Comparison of ENCODE assay signal across 1 cellular context in the genomic region with DNA sequence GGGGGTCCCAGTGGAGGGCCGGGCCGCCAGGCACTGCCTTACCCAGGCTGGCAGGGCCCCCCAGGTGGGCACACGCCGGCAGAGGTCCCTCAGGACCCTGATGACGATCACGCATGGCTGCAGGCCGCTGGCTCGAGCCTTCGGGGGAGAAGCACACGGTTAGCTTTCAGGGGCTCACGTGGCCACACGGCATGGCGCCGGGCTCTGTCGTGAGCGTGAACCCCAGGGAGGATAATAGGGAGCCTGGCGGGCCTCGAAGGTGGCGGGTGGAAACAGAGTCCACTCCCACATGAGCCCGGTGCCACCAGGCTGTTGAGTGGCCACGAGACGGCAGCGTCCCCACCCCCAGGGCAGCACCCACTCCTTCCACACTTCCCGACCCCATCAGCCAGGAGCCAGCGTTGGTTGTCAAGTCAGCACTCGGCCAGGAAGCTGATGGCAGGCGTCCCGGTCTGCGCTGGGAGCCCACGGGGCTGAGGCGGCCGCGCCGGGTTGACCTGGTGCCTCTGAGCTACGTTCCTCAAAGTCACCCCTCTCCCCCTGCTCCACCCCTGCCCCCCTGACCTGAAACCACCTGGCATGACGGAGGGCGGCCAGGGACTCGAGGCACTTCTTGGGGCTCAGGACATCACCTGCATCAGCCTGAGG.
TF ChIP-seq lines count a peak whose summit lies in the region.

No MANE protein-coding gene starts in this region.

TF ChIP-seq in GM23338, 12 proteins besides CTCF, POLR2A, EP300 and RAD21:
- TF ChIP-seq ZNF114 (CRISPR knock-in tag; IDR thresholded peaks at IDR 0.05) (no peak), EZH2phosphoT487 (IDR thresholded peaks at IDR 0.05; ENCODE audit: unreplicated experiment) (no peak), JUNB (IDR thresholded peaks at IDR 0.05; ENCODE audit: unreplicated experiment) (no peak), STAT1 (IDR thresholded peaks at IDR 0.05; ENCODE audit: unreplicated experiment) (no peak), NANOG (IDR thresholded peaks at IDR 0.05; ENCODE audit: borderline replicate concordance) (no peak), POLR2AphosphoS5 (IDR thresholded peaks at IDR 0.05; ENCODE audit: low read depth) (no peak), ZNF462 (CRISPR knock-in tag; IDR thresholded peaks at IDR 0.05) (no peak), EZH2 (IDR thresholded peaks at IDR 0.05; ENCODE audit: low read depth, unreplicated experiment) (no peak), CREB1 (CRISPR knock-in tag; IDR thresholded peaks at IDR 0.05; ENCODE audit: low read depth) (no peak), ZNF331 (CRISPR knock-in tag; IDR thresholded peaks at IDR 0.05; ENCODE audit: low read depth) (no peak)
- TF ChIP-seq, protein P1, sequence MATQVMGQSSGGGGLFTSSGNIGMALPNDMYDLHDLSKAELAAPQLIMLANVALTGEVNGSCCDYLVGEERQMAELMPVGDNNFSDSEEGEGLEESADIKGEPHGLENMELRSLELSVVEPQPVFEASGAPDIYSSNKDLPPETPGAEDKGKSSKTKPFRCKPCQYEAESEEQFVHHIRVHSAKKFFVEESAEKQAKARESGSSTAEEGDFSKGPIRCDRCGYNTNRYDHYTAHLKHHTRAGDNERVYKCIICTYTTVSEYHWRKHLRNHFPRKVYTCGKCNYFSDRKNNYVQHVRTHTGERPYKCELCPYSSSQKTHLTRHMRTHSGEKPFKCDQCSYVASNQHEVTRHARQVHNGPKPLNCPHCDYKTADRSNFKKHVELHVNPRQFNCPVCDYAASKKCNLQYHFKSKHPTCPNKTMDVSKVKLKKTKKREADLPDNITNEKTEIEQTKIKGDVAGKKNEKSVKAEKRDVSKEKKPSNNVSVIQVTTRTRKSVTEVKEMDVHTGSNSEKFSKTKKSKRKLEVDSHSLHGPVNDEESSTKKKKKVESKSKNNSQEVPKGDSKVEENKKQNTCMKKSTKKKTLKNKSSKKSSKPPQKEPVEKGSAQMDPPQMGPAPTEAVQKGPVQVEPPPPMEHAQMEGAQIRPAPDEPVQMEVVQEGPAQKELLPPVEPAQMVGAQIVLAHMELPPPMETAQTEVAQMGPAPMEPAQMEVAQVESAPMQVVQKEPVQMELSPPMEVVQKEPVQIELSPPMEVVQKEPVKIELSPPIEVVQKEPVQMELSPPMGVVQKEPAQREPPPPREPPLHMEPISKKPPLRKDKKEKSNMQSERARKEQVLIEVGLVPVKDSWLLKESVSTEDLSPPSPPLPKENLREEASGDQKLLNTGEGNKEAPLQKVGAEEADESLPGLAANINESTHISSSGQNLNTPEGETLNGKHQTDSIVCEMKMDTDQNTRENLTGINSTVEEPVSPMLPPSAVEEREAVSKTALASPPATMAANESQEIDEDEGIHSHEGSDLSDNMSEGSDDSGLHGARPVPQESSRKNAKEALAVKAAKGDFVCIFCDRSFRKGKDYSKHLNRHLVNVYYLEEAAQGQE (IDR thresholded peaks at IDR 0.05; ENCODE audit: unreplicated experiment) = no peak
- TF ChIP-seq, protein P2, sequence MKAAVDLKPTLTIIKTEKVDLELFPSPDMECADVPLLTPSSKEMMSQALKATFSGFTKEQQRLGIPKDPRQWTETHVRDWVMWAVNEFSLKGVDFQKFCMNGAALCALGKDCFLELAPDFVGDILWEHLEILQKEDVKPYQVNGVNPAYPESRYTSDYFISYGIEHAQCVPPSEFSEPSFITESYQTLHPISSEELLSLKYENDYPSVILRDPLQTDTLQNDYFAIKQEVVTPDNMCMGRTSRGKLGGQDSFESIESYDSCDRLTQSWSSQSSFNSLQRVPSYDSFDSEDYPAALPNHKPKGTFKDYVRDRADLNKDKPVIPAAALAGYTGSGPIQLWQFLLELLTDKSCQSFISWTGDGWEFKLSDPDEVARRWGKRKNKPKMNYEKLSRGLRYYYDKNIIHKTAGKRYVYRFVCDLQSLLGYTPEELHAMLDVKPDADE (IDR thresholded peaks at IDR 0.05) = no peak
